ENCODE assay signal across 25 cellular contexts in the genomic region with DNA sequence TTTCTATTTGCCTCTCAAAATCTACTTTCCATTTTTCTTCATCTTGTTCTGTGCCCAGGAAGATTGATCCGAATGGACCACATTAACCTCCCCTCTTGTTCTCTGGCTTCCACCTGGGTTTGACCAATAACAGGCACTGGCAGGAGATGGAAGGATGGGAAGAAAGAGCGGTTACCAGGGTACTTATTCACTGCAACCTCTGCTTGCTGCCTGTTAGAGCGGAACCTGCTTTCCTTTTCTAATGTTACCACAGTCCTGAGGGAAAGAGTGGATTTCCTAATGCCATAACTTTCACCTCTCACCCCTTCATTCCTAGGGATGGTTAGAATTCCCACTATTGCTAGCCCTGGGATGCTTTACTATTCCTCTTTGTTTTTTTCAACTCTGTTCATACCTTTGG.
"Had no signal": no experiment of that assay in that cellular context is flagged by ENCODE, and none has a peak within 500 bp of the region (broad histone marks: within the 10 kb centered on the region; RNA-seq: fewer than 3 reads in every experiment).

No MANE protein-coding gene starts in this region.

- H3K79me2 ChIP-seq: hepatocyte had no signal

- H2AFZ ChIP-seq: hepatocyte had no signal

- ATAC-seq: heart right ventricle; left lung; lower lobe of right lung; naive thymus-derived CD8-positive, alpha-beta T cell; right cardiac atrium; stimulated activated effector memory CD8-positive, alpha-beta T cell treated with anti-CD3 and anti-CD28 coated beads, Interleukin-12 subunit alpha, Interleukin-12 subunit beta, amount 100 ng/mL, for 72 hours had no signal

- H3K9me3 ChIP-seq: heart right ventricle, left lung, lower lobe of right lung, ovary, sigmoid colon, spleen, suprapubic skin, thoracic aorta, tibial nerve, uterus had no signal

- H3K27me3 ChIP-seq: heart right ventricle, hepatocyte, left lung, ovary, sigmoid colon, spleen, suprapubic skin, tibial nerve, uterus had no signal

- H3K27ac Mint-ChIP-seq: naive thymus-derived CD8-positive, alpha-beta T cell; progenitor cell of endocrine pancreas; stimulated activated effector memory CD8-positive, alpha-beta T cell treated with anti-CD3 and anti-CD28 coated beads, Interleukin-12 subunit alpha, Interleukin-12 subunit beta, amount 100 ng/mL, for 72 hours; stimulated activated naive CD8-positive, alpha-beta T cell treated with anti-CD3 and anti-CD28 coated beads, Interleukin-15, Interleukin-2, amounts not matched to agents 100 ng/mL and 50 ng/mL, for 24 hours; type B pancreatic cell had no signal

- H3K4me2 ChIP-seq: hepatocyte had no signal

- DNase-seq: heart right ventricle; kidney; left lung; lower lobe of right lung; mammary epithelial cell; mesenchymal stem cell; naive thymus-derived CD8-positive, alpha-beta T cell; ovary; retina; right cardiac atrium; sigmoid colon; small intestine; spleen; stimulated activated CD4-positive, alpha-beta T cell treated with anti-CD3 and anti-CD28 coated beads, Interleukin-4, amount 100 ng/mL, for 24 hours; stimulated activated naive CD4-positive, alpha-beta T cell; uterus had no signal

- H3K4me3 ChIP-seq: heart right ventricle, hepatocyte, left lung, lower lobe of right lung, ovary, sigmoid colon, spleen, suprapubic skin, thoracic aorta, tibial nerve, uterus had no signal

- H3K36me3 ChIP-seq: ovary, thoracic aorta, uterus had no signal

- H3K4me3 Mint-ChIP-seq: naive thymus-derived CD8-positive, alpha-beta T cell; nephron; stimulated activated effector memory CD8-positive, alpha-beta T cell treated with anti-CD3 and anti-CD28 coated beads, Interleukin-12 subunit alpha, Interleukin-12 subunit beta, amount 100 ng/mL, for 72 hours; stimulated activated naive CD8-positive, alpha-beta T cell treated with anti-CD3 and anti-CD28 coated beads, Interleukin-15, Interleukin-2, amounts not matched to agents 100 ng/mL and 50 ng/mL, for 24 hours; type B pancreatic cell had no signal

- FAIRE-seq: kidney, small intestine had no signal

- H3K9me3 Mint-ChIP-seq: naive thymus-derived CD8-positive, alpha-beta T cell; nephron; stimulated activated effector memory CD8-positive, alpha-beta T cell treated with anti-CD3 and anti-CD28 coated beads, Interleukin-12 subunit alpha, Interleukin-12 subunit beta, amount 100 ng/mL, for 72 hours; stimulated activated naive CD8-positive, alpha-beta T cell treated with anti-CD3 and anti-CD28 coated beads, Interleukin-15, Interleukin-2, amounts not matched to agents 100 ng/mL and 50 ng/mL, for 24 hours; type B pancreatic cell had no signal

- H3K4me1 ChIP-seq: heart right ventricle, left lung, lower lobe of right lung, sigmoid colon, spleen, suprapubic skin, tibial nerve, uterus had no signal

- H3K27ac ChIP-seq: heart right ventricle, hepatocyte, left lung, lower lobe of right lung, ovary, sigmoid colon, spleen, suprapubic skin, thoracic aorta, tibial nerve, uterus had no signal

- H3K27me3 Mint-ChIP-seq: naive thymus-derived CD8-positive, alpha-beta T cell; progenitor cell of endocrine pancreas; stimulated activated naive CD8-positive, alpha-beta T cell treated with anti-CD3 and anti-CD28 coated beads, Interleukin-15, Interleukin-2, amounts not matched to agents 100 ng/mL and 50 ng/mL, for 24 hours; type B pancreatic cell had no signal

- H3K4me1 Mint-ChIP-seq: naive thymus-derived CD8-positive, alpha-beta T cell; nephron; stimulated activated effector memory CD8-positive, alpha-beta T cell treated with anti-CD3 and anti-CD28 coated beads, Interleukin-12 subunit alpha, Interleukin-12 subunit beta, amount 100 ng/mL, for 72 hours had no signal
